Comparison of ENCODE assay signal across 24 cellular contexts in genomic region chr2:240628507-240629418, GRCh38. TPM values are rescaled to one million over a fixed set of nuclear protein-coding genes. Genes with fewer than 3 reads are reported as not detected.
DNase-seq lines count a peak whose midpoint lies in the region; ATAC-seq, FAIRE-seq and TF ChIP-seq lines count a peak whose summit lies in the region.
"Had no signal": no experiment of that assay in that cellular context is flagged by ENCODE, and none has a peak within 500 bp of the region (broad histone marks: within the 10 kb centered on the region; RNA-seq: fewer than 3 reads in every experiment).

No MANE protein-coding gene starts in this region.

- H4K20me1 ChIP-seq in SK-N-SH (ENCODE audit: insufficient read depth) (no peaks in the 10 kb centered on the region), osteoblast (ENCODE audit: insufficient read depth, low read length) (no peaks in the 10 kb centered on the region)

- H3K4me3 ChIP-seq in SK-N-SH (ENCODE audit: low read depth in 2 of 2, low read length in 1 of 2): no peak overlapping the region
- H3K4me3 ChIP-seq in endodermal cell (ENCODE audit: low read length): no peak overlapping the region
- H3K4me3 ChIP-seq in osteoblast (ENCODE audit: insufficient read depth, low read length): no peak overlapping the region
- H3K4me3 ChIP-seq: A549, ascending aorta, HAP-1, uterus had no signal

- no peak for TF ChIP-seq POLR2A in H54 (IDR thresholded peaks at IDR 0.05; ENCODE audit: low read depth, low read length)

- peaks cover 23 to 44% of the 10 kb centered on the region in 2 donors for H3K36me3 Mint-ChIP-seq in CD14-positive monocyte
- no peaks in the 10 kb centered on the region for H3K36me3 Mint-ChIP-seq in endodermal cell (ENCODE audit: low read depth)

- H3K27ac Mint-ChIP-seq in CD14-positive monocyte: no peak overlapping the region
- no peak overlapping the region for H3K27ac Mint-ChIP-seq in endodermal cell
- H3K27ac Mint-ChIP-seq: activated CD8-positive, alpha-beta T cell treated with anti-CD3 and anti-CD28 coated beads for 36 hours had no signal

- H3K4me1 ChIP-seq in SK-N-SH (ENCODE audit: control insufficient read depth in 1 of 2, insufficient read depth in 2 of 2, low read depth in 1 of 2, low read length in 1 of 2) (peaks cover 0 to 7% of the 10 kb centered on the region in 2 experiments; a peak in 1 of 4 replicates), endodermal cell (ENCODE audit: control insufficient read depth, insufficient read depth, low read length) (no peaks in the 10 kb centered on the region), osteoblast (ENCODE audit: insufficient read depth, low read length) (peaks cover 5% of the 10 kb centered on the region)
- H3K4me1 ChIP-seq: A549, ascending aorta, HAP-1, uterus had no signal

- no peaks in the 10 kb centered on the region for H3K79me2 ChIP-seq in SK-N-SH (ENCODE audit: insufficient read depth)
- no peaks in the 10 kb centered on the region for H3K79me2 ChIP-seq in osteoblast (ENCODE audit: insufficient read depth, low read length)

- CTCF ChIA-PET in SK-N-SH (lab: Yijun Ruan, JAX): interaction anchor here (1.1 to 2.0 kb wide), 2 partner anchors 12 to 212 kb away, joined by 4 to 7 read pairs; no protein-coding TSS in a partner anchor

- H3K9me3 ChIP-seq in SK-N-SH (no peaks in the 10 kb centered on the region), endodermal cell (ENCODE audit: control insufficient read depth, low read length) (peaks cover 14% of the 10 kb centered on the region), osteoblast (ENCODE audit: low read depth, low read length) (peaks cover under 1% of the 10 kb centered on the region)
- H3K9me3 ChIP-seq: ascending aorta, uterus had no signal

- H3K27ac ChIP-seq in SK-N-SH (ENCODE audit: low read depth in 2 of 2, low read length in 1 of 2) (no peak overlapping the region), endodermal cell (ENCODE audit: low read depth, low read length) (no peak overlapping the region), osteoblast (ENCODE audit: low read depth, low read length) (no peak overlapping the region)
- H3K27ac ChIP-seq: A549, ascending aorta, epithelial cell of prostate, KMS-11, uterus had no signal

- TF ChIP-seq EP300 in SK-N-SH (IDR thresholded peaks at IDR 0.05; ENCODE audit: borderline replicate concordance in 1 of 2, low read depth in 1 of 2, low read length in 1 of 2): no peak

- H3K9ac ChIP-seq in SK-N-SH (no peak overlapping the region), endodermal cell (ENCODE audit: extremely low read depth, low read length, poor library complexity, severe bottlenecking) (no peak overlapping the region)
- H3K9ac ChIP-seq: KMS-11 had no signal

- H3K9me2 ChIP-seq in SK-N-SH: no peaks in the 10 kb centered on the region

- peaks cover 0 to 3% (median 0%) of the 10 kb centered on the region in 3 donors for H3K27me3 Mint-ChIP-seq in CD14-positive monocyte (ENCODE audit: low read depth in 3 of 3)
- H3K27me3 Mint-ChIP-seq in endodermal cell (ENCODE audit: insufficient read depth): peaks cover 3% of the 10 kb centered on the region
- H3K27me3 Mint-ChIP-seq: activated CD8-positive, alpha-beta T cell treated with anti-CD3 and anti-CD28 coated beads for 36 hours; naive thymus-derived CD4-positive, alpha-beta T cell; stimulated activated naive CD8-positive, alpha-beta T cell treated with anti-CD3 and anti-CD28 coated beads, Interleukin-15, amount 100 ng/mL, for 72 hours had no signal

- H3K9me3 Mint-ChIP-seq in CD14-positive monocyte (peaks cover 9 to 21% (median 15%) of the 10 kb centered on the region in 7 donors), endodermal cell (peaks cover 18% of the 10 kb centered on the region)

- no peak for TF ChIP-seq CTCF in SK-N-SH (IDR thresholded peaks at IDR 0.05)
- no peak for TF ChIP-seq CTCF in CD14-positive monocyte (IDR thresholded peaks at IDR 0.05)
- TF ChIP-seq CTCF in endodermal cell (conservative IDR thresholded peaks at IDR 0.05): no peak
- no peak for TF ChIP-seq CTCF in osteoblast (IDR thresholded peaks at IDR 0.05; ENCODE audit: extremely low read depth, low read depth, low read length)

- H3K36me3 ChIP-seq in SK-N-SH (replicated peaks in 1 of 2; ENCODE audit: control insufficient read depth in 1 of 2, insufficient read depth in 2 of 2, low read length in 1 of 2) (no peaks in the 10 kb centered on the region), endodermal cell (ENCODE audit: control insufficient read depth, insufficient read depth, low read length) (no peaks in the 10 kb centered on the region), osteoblast (ENCODE audit: insufficient read depth, low read length) (no peaks in the 10 kb centered on the region)
- H3K36me3 ChIP-seq: ascending aorta, HAP-1, uterus had no signal

- peak; percentile 21 for DNase-seq in SK-N-SH
- DNase-seq in CD14-positive monocyte (ENCODE audit: low spot score): peak; percentile 39
- peak; percentile 42 for DNase-seq in endodermal cell
- DNase-seq in osteoblast (ENCODE audit: insufficient read length, low spot score, missing footprints): peak; percentile 78
- DNase-seq in H54 (ENCODE audit: insufficient read length, low spot score): no peak
- DNase-seq in NCI-H1092 treated with DMSO at 0.1 percent for 48 hours (lab: John Stamatoyannopoulos, UW): no peak
- DNase-seq in SIG-M5 treated with dmso at 0.1 percent for 504 hours (lab: John Stamatoyannopoulos, UW; ENCODE audit: unreplicated experiment): no peak
- DNase-seq: activated CD8-positive, alpha-beta T cell treated with anti-CD3 and anti-CD28 coated beads for 36 hours; foreskin melanocyte; NCI-H1105; NCI-H748 treated with DMSO at 0.1 percent for 48 hours had no signal

- peaks cover 33% of the 10 kb centered on the region for H3K4me1 Mint-ChIP-seq in CD14-positive monocyte
- H3K4me1 Mint-ChIP-seq in endodermal cell: peaks cover 3% of the 10 kb centered on the region

- intact Hi-C loops in CD14-positive monocyte (cut with micrococcal nuclease): loop anchor here in 1 of 2 donors (5.0 kb wide), 1 partner anchor 66 kb away; the partner anchor contains the start of gene DUSP28

- no peaks in the 10 kb centered on the region for H3F3A ChIP-seq in SK-N-SH (replicated peaks; ENCODE audit: insufficient read depth)

- no peak for FAIRE-seq in H54 (lab: Jason Lieb, UNC)
- FAIRE-seq: A549, colon had no signal

- no peak for ATAC-seq in SK-N-SH treated with all-trans-retinoic acid at 6 μM for 48 hours
- ATAC-seq: activated CD8-positive, alpha-beta T cell treated with anti-CD3 and anti-CD28 coated beads for 36 hours; naive thymus-derived CD4-positive, alpha-beta T cell; stimulated activated naive CD8-positive, alpha-beta T cell treated with anti-CD3 and anti-CD28 coated beads, Interleukin-15, amount 100 ng/mL, for 72 hours had no signal

- 68% methylated on average over 5 of the region's 24 CpGs for WGBS in SK-N-SH (ENCODE audit: low lambda C conversion rate)
- WGBS in endodermal cell (ENCODE audit: insufficient coverage in 1 of 2, insufficient read length in 1 of 2), 2 experiments: 81 to 88% methylated on average over 13 to 23 of the region's 24 CpGs

- no peak for TF ChIP-seq RAD21 in SK-N-SH (IDR thresholded peaks at IDR 0.05; ENCODE audit: low read length)

- H2AFZ ChIP-seq in SK-N-SH (ENCODE audit: low read depth) (no peak overlapping the region), osteoblast (ENCODE audit: low read length) (no peak overlapping the region)

- no peaks in the 10 kb centered on the region for H3K27me3 ChIP-seq in SK-N-SH (ENCODE audit: insufficient read depth)
- H3K27me3 ChIP-seq in endodermal cell (ENCODE audit: control insufficient read depth, insufficient read depth, low read length, poor library complexity, severe bottlenecking): no peaks in the 10 kb centered on the region
- no peaks in the 10 kb centered on the region for H3K27me3 ChIP-seq in osteoblast (ENCODE audit: insufficient read depth, low read length)
- H3K27me3 ChIP-seq: ascending aorta, uterus had no signal

- no peak overlapping the region for H3K4me3 Mint-ChIP-seq in CD14-positive monocyte
- no peak overlapping the region for H3K4me3 Mint-ChIP-seq in endodermal cell
- H3K4me3 Mint-ChIP-seq: activated CD8-positive, alpha-beta T cell treated with anti-CD3 and anti-CD28 coated beads for 36 hours; naive thymus-derived CD4-positive, alpha-beta T cell; stimulated activated naive CD8-positive, alpha-beta T cell treated with anti-CD3 and anti-CD28 coated beads, Interleukin-15, amount 100 ng/mL, for 72 hours had no signal

- H3K4me2 ChIP-seq in SK-N-SH (no peak overlapping the region), osteoblast (ENCODE audit: insufficient read depth, low read length) (no peak overlapping the region)
- H3K4me2 ChIP-seq: A549, KMS-11 had no signal

- POLR2A ChIA-PET in SK-N-SH (lab: Yijun Ruan, JAX): no interaction called here

TF ChIP-seq in SK-N-SH, 30 proteins besides CTCF, POLR2A, EP300 and RAD21 (continues in another document):
- TF ChIP-seq FOSL2 (IDR thresholded peaks at IDR 0.05; ENCODE audit: borderline replicate concordance, low read depth) (no peak), FOXJ3 (CRISPR knock-in tag; IDR thresholded peaks at IDR 0.05) (no peak)

TF ChIP-seq in SK-N-SH treated with all-trans-retinoic acid at 6 μM for 48 hours, 23 proteins besides CTCF, POLR2A, EP300 and RAD21:
- no peak for TF ChIP-seq ZNF8 (CRISPR knock-in tag; IDR thresholded peaks at IDR 0.05)
- no peak for TF ChIP-seq RARB (CRISPR knock-in tag; IDR thresholded peaks at IDR 0.05)

RNA-seq across cellular contexts. Expression of gene GPR35, which starts 3.5 kb away (rescaled TPM):
- 1.2 and 1.3 TPM in 2 replicates for polyA plus RNA-seq in SK-N-SH (2012; rRNA removed)
- 0.31 and 0.37 TPM in 2 replicates for polyA plus RNA-seq in SK-N-SH (2012; cell fraction: cytosol; rRNA removed)
- 8.6 and 12.4 TPM in 2 replicates for polyA plus RNA-seq in SK-N-SH (2012; cell fraction: nucleus; rRNA removed)
- 10 to 100 TPM; 30.6 to 36.3 TPM for polyA plus RNA-seq in CD14-positive monocyte
- total RNA-seq in endodermal cell: under 1 TPM; 0.55 to 0.71 TPM
- polyA plus RNA-seq in endodermal cell (2013, experiment 1 of 2): 0.82 TPM
- polyA plus RNA-seq in endodermal cell (2013, experiment 2 of 2): 0.75 TPM
- 1.1 and 1.5 TPM in 2 replicates for total RNA-seq in osteoblast
- total RNA-seq: ascending aorta had no signal

RNA-seq across cellular contexts. Expression of gene CAPN10, which starts 42.2 kb away (rescaled TPM):
- polyA plus RNA-seq in SK-N-SH (2012; rRNA removed) (24.0 and 28.1 TPM in 2 replicates), CD14-positive monocyte (1 to 10 TPM; 7.3 to 7.4 TPM)
- 7.5 and 13.2 TPM in 2 replicates for polyA plus RNA-seq in SK-N-SH (2012; cell fraction: cytosol; rRNA removed)
- polyA plus RNA-seq in SK-N-SH (2012; cell fraction: nucleus; rRNA removed): 110 and 163 TPM in 2 replicates
- total RNA-seq in endodermal cell (10 to 100 TPM; 58.9 to 61.9 TPM), osteoblast (21.0 and 22.1 TPM in 2 replicates)
- polyA plus RNA-seq in endodermal cell (2013, experiment 1 of 2): 43.3 TPM
- 41.5 TPM for polyA plus RNA-seq in endodermal cell (2013, experiment 2 of 2)

RNA-seq across cellular contexts. Expression of gene AQP12B, which starts 53.9 kb away (rescaled TPM):
- polyA plus RNA-seq in SK-N-SH (2012; rRNA removed) (not detected in 2 replicates), CD14-positive monocyte (not detected)
- polyA plus RNA-seq in SK-N-SH (2012; cell fraction: cytosol; rRNA removed): not detected in 2 replicates
- polyA plus RNA-seq in SK-N-SH (2012; cell fraction: nucleus; rRNA removed): 0.02 TPM in 1 of 2 replicates, not detected in the other
- total RNA-seq in endodermal cell (not detected), osteoblast (not detected in 2 replicates)
- polyA plus RNA-seq in endodermal cell (2013, experiment 1 of 2): not detected
- not detected for polyA plus RNA-seq in endodermal cell (2013, experiment 2 of 2)
- total RNA-seq: activated CD8-positive, alpha-beta T cell treated with anti-CD3 and anti-CD28 coated beads for 36 hours; activated T-helper 2 cell treated with anti-CD3 and anti-CD28 coated beads, Interferon-gamma antibody, Interleukin-2, Interleukin-4, amounts not matched to agents 10 μg/mL and 5 μg/mL and 100 μg/mL, durations not matched to agents 14 hours and 24 hours and 36 hours; ascending aorta; lung microvascular endothelial cell; naive thymus-derived CD4-positive, alpha-beta T cell; pulmonary artery endothelial cell; uterus had no signal
- polyA plus RNA-seq: A549; naive thymus-derived CD4-positive, alpha-beta T cell had no signal

Comparison
In these comparisons a context has a peak if more than half of its experiments do, and no peak if none do; other contexts are left out.
1. DNase-seq: peak in SK-N-SH (single experiment), CD14-positive monocyte (single experiment), endodermal cell (single experiment) and osteoblast (single experiment); none in H54 (single experiment), NCI-H1092 treated with DMSO at 0.1 percent for 48 hours (single experiment) and SIG-M5 treated with dmso at 0.1 percent for 504 hours (single experiment).